In the genomic region with DNA sequence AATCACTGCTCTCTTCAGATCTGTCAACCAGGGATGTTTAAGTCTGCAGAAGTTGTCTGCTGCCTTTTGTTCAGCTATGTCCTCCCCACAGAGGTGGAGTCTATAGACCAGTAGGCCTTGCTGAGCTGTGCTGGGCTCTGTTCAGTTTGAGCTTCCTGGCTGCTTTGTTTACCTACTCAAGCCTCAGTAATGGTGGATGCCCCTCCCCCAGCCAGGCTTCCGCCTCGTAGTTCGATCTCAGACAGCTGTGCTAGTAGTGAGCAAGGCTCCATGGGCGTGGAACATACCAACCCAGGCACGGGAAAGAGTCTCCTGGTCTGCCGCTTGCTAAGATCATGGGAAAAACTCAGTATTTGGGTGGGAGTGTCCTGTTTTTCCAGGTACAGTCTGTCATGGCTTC, we compare ENCODE assay signal across 26 cellular contexts. TPM values are rescaled to one million over a fixed set of nuclear protein-coding genes. Genes with fewer than 3 reads are reported as not detected.
A peak's percentile ranks its signal among the peaks of the same experiment; 100 is the strongest.
DNase-seq lines count a peak whose midpoint lies in the region; ATAC-seq, FAIRE-seq and TF ChIP-seq lines count a peak whose summit lies in the region.
"Had no signal": no experiment of that assay in that cellular context is flagged by ENCODE, and none has a peak within 500 bp of the region (broad histone marks: within the 10 kb centered on the region; RNA-seq: fewer than 3 reads in every experiment).

No MANE protein-coding gene starts in this region.

- no peaks in the 10 kb centered on the region for H3K9me3 ChIP-seq in HepG2 (ENCODE audit: low read length)
- H3K9me3 ChIP-seq in right lobe of liver = no peaks in the 10 kb centered on the region
- H3K9me3 ChIP-seq in kidney (ENCODE audit: control insufficient read depth in 1 of 2, low read length in 2 of 2) = no peaks in the 10 kb centered on the region
- H3K9me3 ChIP-seq: BE2C had no signal

- TF ChIP-seq POLR2A in HepG2 (IDR thresholded peaks at IDR 0.05; ENCODE audit: insufficient read depth in 1 of 2, low read depth in 2 of 2, low read length in 2 of 2) = no peak
- TF ChIP-seq POLR2A in right lobe of liver (IDR thresholded peaks at IDR 0.05) = no peak

- H3K27me3 ChIP-seq in HepG2 (ENCODE audit: control insufficient read depth in 1 of 2, insufficient read depth in 2 of 2, low read length in 2 of 2) (no peaks in the 10 kb centered on the region), right lobe of liver (no peaks in the 10 kb centered on the region)
- H3K27me3 ChIP-seq: BE2C; BLaER1 treated with 17β-estradiol and CSF1 and Interleukin-3, amounts not matched to agents 10 nM and 100 nM had no signal

- no TSS peak for BruUV-seq in HepG2 (replicated peaks; lab: Mats Ljungman, UMichigan)

- in situ Hi-C loops in HepG2 (cut with HindIII; ENCODE audit: extremely low pct_ligation_motif_present, low pct_unique_long_range_greater_than_20kb) = no loop called here

- no peaks in the 10 kb centered on the region for H3K79me2 ChIP-seq in HepG2 (ENCODE audit: insufficient read depth, low read length)

- no peak overlapping the region for H2AFZ ChIP-seq in HepG2 (ENCODE audit: low read length)

- TF ChIP-seq RAD21 in HepG2 (CRISPR knock-in tag; IDR thresholded peaks at IDR 0.05) = no peak

- H3K4me3 ChIP-seq in HepG2 (replicated peaks in 1 of 3; ENCODE audit: insufficient read depth in 1 of 3, low read depth in 2 of 3, low read length in 3 of 3) (peak overlapping the region; percentile 30 to 64 (median 48); a peak in 5 of 6 replicates), right lobe of liver (no peak overlapping the region), kidney (ENCODE audit: low read length in 2 of 2) (no peak overlapping the region)
- H3K4me3 ChIP-seq: BLaER1 treated with 17β-estradiol and CSF1 and Interleukin-3, amounts not matched to agents 10 nM and 100 nM; GM23338 had no signal

- ATAC-seq in HepG2 = peak; percentile 80
- ATAC-seq in right lobe of liver = no peak
- ATAC-seq: GM23338, HCT116 had no signal

- FAIRE-seq in HepG2 (lab: Jason Lieb, UNC) (no peak), kidney (lab: Jason Lieb, UNC) (no peak)
- FAIRE-seq: A204.1, GM12891, GM18507 had no signal

- CTCF ChIA-PET in HepG2 (lab: Yijun Ruan, JAX; ENCODE audit: low intra/inter-chr PET ratio, low total read pairs) = no interaction called here

- no peak for TF ChIP-seq EP300 in HepG2 (IDR thresholded peaks at IDR 0.05; ENCODE audit: low read depth in 2 of 2, low read length in 2 of 2)
- no peak for TF ChIP-seq EP300 in HepG2 (CRISPR knock-in tag; IDR thresholded peaks at IDR 0.05; ENCODE audit: borderline replicate concordance)

- H3K27ac ChIP-seq in HepG2 (ENCODE audit: extremely low read length, insufficient read depth, low read length) (no peak overlapping the region), right lobe of liver (no peak overlapping the region), kidney (ENCODE audit: low read depth in 2 of 2, low read length in 2 of 2) (no peak overlapping the region)
- H3K27ac ChIP-seq: 22Rv1; BLaER1 treated with 17β-estradiol and CSF1 and Interleukin-3, amounts not matched to agents 10 nM and 100 nM had no signal

- DNase-seq in DMS53 (lab: John Stamatoyannopoulos, UW) = peak; percentile 8
- no peak for DNase-seq in DMS53 treated with DMSO at 0.1 percent for 48 hours (lab: John Stamatoyannopoulos, UW; ENCODE audit: unreplicated experiment)
- peak; percentile 7 for DNase-seq in HepG2 (ENCODE audit: low spot score)
- no peak for DNase-seq in right lobe of liver
- DNase-seq in kidney = peak; percentile 18
- DNase-seq in posterior vena cava (ENCODE audit: low spot score) = peak; percentile 62
- no peak for DNase-seq in stimulated activated CD4-positive, alpha-beta T cell treated with anti-CD3 and anti-CD28 coated beads, Interleukin-4, amount 100 ng/mL, for 1 hour
- DNase-seq in effector CD8-positive, alpha-beta T cell (lab: John Stamatoyannopoulos, UW) = no peak
- DNase-seq: ACHN; AML-193; BE2C; Caco-2; CD4-positive, alpha-beta memory T cell; DMS153; DMS79 treated with DMSO at 0.1 percent for 48 hours; GF-D8; H9 had no signal

- H3K4me2 ChIP-seq in HepG2 (ENCODE audit: low read depth, low read length) = peak overlapping the region; percentile 67
- H3K4me2 ChIP-seq: BLaER1 treated with 17β-estradiol and CSF1 and Interleukin-3, amounts not matched to agents 10 nM and 100 nM; GM23338 had no signal

- intact Hi-C loops in HepG2 (cut with micrococcal nuclease; ENCODE audit: unreplicated experiment) = no loop called here
- intact Hi-C loops in right lobe of liver (cut with DNase I) = no loop called here
- intact Hi-C loops in kidney (cut with DNase I) = no loop called here
- intact Hi-C loops in posterior vena cava (cut with DNase I) = no loop called here

- WGBS in HepG2 (ENCODE audit: low lambda C conversion rate) = 17% methylated on average over 2 of the region's 6 CpGs
- WGBS in right lobe of liver (ENCODE audit: insufficient coverage, low coverage, low lambda C conversion rate, missing lambda C conversion rate) = no CpG with 5 or more reads among the region's 6 CpGs

- no peaks in the 10 kb centered on the region for H3K4me1 ChIP-seq in HepG2 (ENCODE audit: insufficient read depth, low read length)
- no peaks in the 10 kb centered on the region for H3K4me1 ChIP-seq in right lobe of liver
- H3K4me1 ChIP-seq in kidney (ENCODE audit: control insufficient read depth in 1 of 2, insufficient read depth in 1 of 2, low read depth in 1 of 2, low read length in 2 of 2) = no peaks in the 10 kb centered on the region
- H3K4me1 ChIP-seq: BE2C; BLaER1 treated with 17β-estradiol and CSF1 and Interleukin-3, amounts not matched to agents 10 nM and 100 nM; Caco-2 had no signal

- H3K36me3 ChIP-seq in HepG2 (replicated peaks in 1 of 2; ENCODE audit: control insufficient read depth in 1 of 2, insufficient read depth in 2 of 2, low read length in 2 of 2) = no peaks in the 10 kb centered on the region
- H3K36me3 ChIP-seq in right lobe of liver = no peaks in the 10 kb centered on the region
- H3K36me3 ChIP-seq in kidney (ENCODE audit: control insufficient read depth in 1 of 2, insufficient read depth in 2 of 2, low read length in 2 of 2) = no peaks in the 10 kb centered on the region
- H3K36me3 ChIP-seq: BE2C; BLaER1 treated with 17β-estradiol and CSF1 and Interleukin-3, amounts not matched to agents 10 nM and 100 nM had no signal

- POLR2A ChIA-PET in HepG2 (lab: Yijun Ruan, JAX) = no interaction called here

- H3K9ac ChIP-seq in HepG2 (ENCODE audit: insufficient read depth, low read depth, low read length) = no peak overlapping the region
- H3K9ac ChIP-seq in kidney (ENCODE audit: low read length in 2 of 2) = no peak overlapping the region
- H3K9ac ChIP-seq: BLaER1 treated with 17β-estradiol and CSF1 and Interleukin-3, amounts not matched to agents 10 nM and 100 nM had no signal

- no peak for TF ChIP-seq CTCF in HepG2 (CRISPR knock-in tag; IDR thresholded peaks at IDR 0.05)
- no peak for TF ChIP-seq CTCF in right lobe of liver (IDR thresholded peaks at IDR 0.05)
- TF ChIP-seq CTCF in kidney (IDR thresholded peaks at IDR 0.05; ENCODE audit: borderline replicate concordance, extremely low read depth, insufficient read depth) = no peak

- H4K20me1 ChIP-seq in HepG2 (ENCODE audit: insufficient read depth, low read length) = no peaks in the 10 kb centered on the region
- H4K20me1 ChIP-seq: BLaER1 treated with 17β-estradiol and CSF1 and Interleukin-3, amounts not matched to agents 10 nM and 100 nM had no signal

RNA-seq across cellular contexts. Expression of gene CASP12, which starts 27.6 kb away (rescaled TPM):
- total RNA-seq in HepG2 (2016; rRNA removed; fragmentation: Illumina TruSeq; extraction: Trizol) = not detected in 2 replicates
- total RNA-seq in HepG2 (2016; cell fraction: cytosol; rRNA removed; fragmentation: Illumina TruSeq; extraction: Trizol; ENCODE audit: low read depth) = not detected in 2 replicates
- total RNA-seq in HepG2 (2016; cell fraction: insoluble cytoplasmic fraction; rRNA removed; fragmentation: Illumina TruSeq; extraction: Trizol) = not detected in 2 replicates
- not detected in 2 replicates for total RNA-seq in HepG2 (2016; cell fraction: membrane; rRNA removed; fragmentation: Illumina TruSeq; extraction: Trizol)
- total RNA-seq in HepG2 (2016; cell fraction: nucleus; rRNA removed; fragmentation: Illumina TruSeq; extraction: Trizol) = not detected in 2 replicates
- not detected in 2 replicates for polyA plus RNA-seq in HepG2 (2011; rRNA removed)
- polyA plus RNA-seq in HepG2 (2011; cell fraction: cytosol; rRNA removed) = not detected in 2 replicates
- not detected in 2 replicates for polyA plus RNA-seq in HepG2 (2011; cell fraction: nucleus; rRNA removed)
- polyA plus RNA-seq in HepG2 (2012) = not detected in 2 replicates
- polyA plus RNA-seq in HepG2 (2016; cell fraction: cytosol; fragmentation: Illumina TruSeq; extraction: Trizol; ENCODE audit: low read depth) = not detected in 2 replicates
- not detected in 2 replicates for polyA plus RNA-seq in HepG2 (2016; cell fraction: insoluble cytoplasmic fraction; fragmentation: Illumina TruSeq; extraction: Trizol; ENCODE audit: low read depth)
- polyA plus RNA-seq in HepG2 (2016; cell fraction: membrane; fragmentation: Illumina TruSeq; extraction: Trizol; ENCODE audit: low read depth) = not detected in 2 replicates
- not detected in 2 replicates for polyA plus RNA-seq in HepG2 (2016; cell fraction: nucleus; fragmentation: Illumina TruSeq; extraction: Trizol; ENCODE audit: insufficient read depth, low read depth)
- not detected in 2 replicates for polyA minus RNA-seq in HepG2 (2011; rRNA and poly(A)+ RNA removed; ENCODE audit: low replicate concordance)
- not detected in 2 replicates for polyA minus RNA-seq in HepG2 (2011; cell fraction: cytosol; rRNA and poly(A)+ RNA removed)
- polyA minus RNA-seq in HepG2 (2011; cell fraction: nucleus; rRNA and poly(A)+ RNA removed) = not detected in 2 replicates
- total RNA-seq in right lobe of liver = not detected
- total RNA-seq in kidney = 0.91 TPM
- polyA plus RNA-seq in kidney (ENCODE audit: insufficient read depth, low read depth, low replicate concordance) = 0.45 TPM
- total RNA-seq in posterior vena cava = 1 to 10 TPM; 1.5 to 2.0 TPM
- total RNA-seq: Caco-2; CD4-positive, alpha-beta memory T cell; Daoy; G401; GM23338; H9 had no signal
- polyA plus RNA-seq: GM23338 had no signal

RNA-seq across cellular contexts. Expression of gene CASP4, which starts 42.5 kb away (rescaled TPM):
- total RNA-seq in HepG2 (2016; rRNA removed; fragmentation: Illumina TruSeq; extraction: Trizol) (69.8 and 98.1 TPM in 2 replicates), right lobe of liver (100 to 1,000 TPM in 3 of 6 experiments, 10 to 100 TPM in 3; 16.2 to 126 (median 74.8) TPM), kidney (60.3 TPM), posterior vena cava (10 to 100 TPM; 43.5 to 57.3 TPM)
- 36.5 and 43.9 TPM in 2 replicates for total RNA-seq in HepG2 (2016; cell fraction: cytosol; rRNA removed; fragmentation: Illumina TruSeq; extraction: Trizol; ENCODE audit: low read depth)
- 66.3 and 96.5 TPM in 2 replicates for total RNA-seq in HepG2 (2016; cell fraction: insoluble cytoplasmic fraction; rRNA removed; fragmentation: Illumina TruSeq; extraction: Trizol)
- 53.9 and 61.1 TPM in 2 replicates for total RNA-seq in HepG2 (2016; cell fraction: membrane; rRNA removed; fragmentation: Illumina TruSeq; extraction: Trizol)
- 34.8 and 41.5 TPM in 2 replicates for total RNA-seq in HepG2 (2016; cell fraction: nucleus; rRNA removed; fragmentation: Illumina TruSeq; extraction: Trizol)
- polyA plus RNA-seq in HepG2 (2011; rRNA removed) (51.6 and 56.4 TPM in 2 replicates), kidney (ENCODE audit: insufficient read depth, low read depth, low replicate concordance) (40.6 TPM)
- 46.8 and 70.2 TPM in 2 replicates for polyA plus RNA-seq in HepG2 (2011; cell fraction: cytosol; rRNA removed)
- polyA plus RNA-seq in HepG2 (2011; cell fraction: nucleus; rRNA removed) = 26.2 and 34.3 TPM in 2 replicates
- 33.4 and 36.9 TPM in 2 replicates for polyA plus RNA-seq in HepG2 (2012)
- 24.9 and 28.4 TPM in 2 replicates for polyA plus RNA-seq in HepG2 (2016; cell fraction: cytosol; fragmentation: Illumina TruSeq; extraction: Trizol; ENCODE audit: low read depth)
- 78.4 and 81.9 TPM in 2 replicates for polyA plus RNA-seq in HepG2 (2016; cell fraction: insoluble cytoplasmic fraction; fragmentation: Illumina TruSeq; extraction: Trizol; ENCODE audit: low read depth)
- 37.8 and 40.0 TPM in 2 replicates for polyA plus RNA-seq in HepG2 (2016; cell fraction: membrane; fragmentation: Illumina TruSeq; extraction: Trizol; ENCODE audit: low read depth)
- 47.8 and 47.9 TPM in 2 replicates for polyA plus RNA-seq in HepG2 (2016; cell fraction: nucleus; fragmentation: Illumina TruSeq; extraction: Trizol; ENCODE audit: insufficient read depth, low read depth)
- 30.9 and 60.6 TPM in 2 replicates for polyA minus RNA-seq in HepG2 (2011; rRNA and poly(A)+ RNA removed; ENCODE audit: low replicate concordance)
- polyA minus RNA-seq in HepG2 (2011; cell fraction: cytosol; rRNA and poly(A)+ RNA removed) = 16.6 and 25.4 TPM in 2 replicates
- polyA minus RNA-seq in HepG2 (2011; cell fraction: nucleus; rRNA and poly(A)+ RNA removed) = 34.2 and 48.7 TPM in 2 replicates
- total RNA-seq: H9 had no signal
- polyA plus RNA-seq: GM23338 had no signal

Comparison
In these comparisons a context has a peak if more than half of its experiments do, and no peak if none do; other contexts are left out.
1. DNase-seq: peak in DMS53 (single experiment), HepG2 (single experiment), kidney (single experiment) and posterior vena cava (single experiment); none in DMS53 treated with DMSO at 0.1 percent for 48 hours (single experiment), right lobe of liver (0 of 3), stimulated activated CD4-positive, alpha-beta T cell treated with anti-CD3 and anti-CD28 coated beads, Interleukin-4, amount 100 ng/mL, for 1 hour (single experiment) and effector CD8-positive, alpha-beta T cell (single experiment).
2. H3K4me3 ChIP-seq: peak in HepG2 (3 of 3); none in right lobe of liver (0 of 3) and kidney (0 of 2).